Comparison of ENCODE assay signal across 20 cellular contexts in genomic region chr1:49651136-49651535, GRCh38.
"Had no signal": no experiment of that assay in that cellular context is flagged by ENCODE, and none has a peak within 500 bp of the region (broad histone marks: within the 10 kb centered on the region; RNA-seq: fewer than 3 reads in every experiment).

No MANE protein-coding gene starts in this region.

- ATAC-seq: activated CD8-positive, alpha-beta T cell treated with anti-CD3 and anti-CD28 coated beads for 36 hours; activated naive CD8-positive, alpha-beta T cell treated with anti-CD3 and anti-CD28 coated beads, Interleukin-2, amount 50 U/mL, for 24 hours; activated T-cell treated with anti-CD3 and anti-CD28 coated beads, Interleukin-2, amount 50 U/mL, for 4 hours; esophagus mucosa; heart right ventricle; mucosa of descending colon; right lobe of liver had no signal

- H3K4me1 ChIP-seq: heart right ventricle, left ventricle myocardium inferior, right lobe of liver, tibial nerve had no signal

- H3K27me3 ChIP-seq: heart right ventricle, right lobe of liver, tibial nerve had no signal

- H3K9me3 ChIP-seq: right lobe of liver had no signal

- H3K4me3 ChIP-seq: heart right ventricle, left ventricle myocardium inferior, lung, mucosa of descending colon, right lobe of liver, tibial nerve had no signal

- H3K27ac ChIP-seq: heart right ventricle, left ventricle myocardium inferior, right lobe of liver, tibial nerve had no signal

- DNase-seq: activated B cell treated with CpG ODN at 0.5 μM for 24 hours; activated CD4-positive, alpha-beta T cell treated with anti-CD3 and anti-CD28 coated beads, Interleukin-2, amount 50 U/mL, for 1 hour; activated CD8-positive, alpha-beta T cell treated with anti-CD3 and anti-CD28 coated beads for 36 hours; activated naive CD8-positive, alpha-beta T cell treated with anti-CD3 and anti-CD28 coated beads, Interleukin-2, amount 50 U/mL, for 24 hours; activated T-cell treated with anti-CD3 and anti-CD28 coated beads, Interleukin-2, amount 50 U/mL, for 4 hours; amygdala; caudate nucleus; cortex of kidney; foreskin fibroblast; heart right ventricle; left ventricle myocardium inferior; mucosa of descending colon; posterior cingulate gyrus; right lobe of liver; stimulated activated CD4-positive, alpha-beta T cell treated with anti-CD3 and anti-CD28 coated beads, Interleukin-2, amount 100 ng/mL, for 48 hours; stimulated activated naive CD4-positive, alpha-beta T cell treated with Interleukin-2 at 50 U/mL for 16 hours; T1000 had no signal

- H3K36me3 ChIP-seq: heart right ventricle, left ventricle myocardium inferior, right lobe of liver, tibial nerve had no signal
